Comparison of ENCODE assay signal across 9 cellular contexts in genomic region chr3:140093742-140094141, GRCh38.
DNase-seq lines count a peak whose midpoint lies in the region; ATAC-seq, FAIRE-seq and TF ChIP-seq lines count a peak whose summit lies in the region.
"Had no signal": no experiment of that assay in that cellular context is flagged by ENCODE, and none has a peak within 500 bp of the region (broad histone marks: within the 10 kb centered on the region; RNA-seq: fewer than 3 reads in every experiment).

No MANE protein-coding gene starts in this region.

- no peak for FAIRE-seq in HepG2 (lab: Jason Lieb, UNC)

- DNase-seq in LoVo (ENCODE audit: low spot score) (peak; percentile 52), SK-MEL-5 (ENCODE audit: low read depth, low spot score) (peak; percentile 32), left ventricle myocardium inferior (peak; percentile 33), tibial nerve (ENCODE audit: low spot score in 2 of 2) (peak; percentile 39 to 78), HT-29 (ENCODE audit: low spot score) (no peak), PC-9 (no peak), HepG2 (ENCODE audit: low spot score) (no peak)
- DNase-seq: T-helper 2 cell had no signal

- H3K4me2 ChIP-seq in PC-9 (no peak overlapping the region), HepG2 (ENCODE audit: low read depth, low read length) (no peak overlapping the region)

- TF ChIP-seq EP300 in tibial nerve (IDR thresholded peaks at IDR 0.05) (no peak), HepG2 (IDR thresholded peaks at IDR 0.05; ENCODE audit: low read depth in 2 of 2, low read length in 2 of 2) (no peak), HepG2 (CRISPR knock-in tag; IDR thresholded peaks at IDR 0.05; ENCODE audit: borderline replicate concordance) (no peak)

- H3K27me3 ChIP-seq in left ventricle myocardium inferior (ENCODE audit: low read depth) (no peaks in the 10 kb centered on the region), tibial nerve (no peaks in the 10 kb centered on the region), PC-9 (ENCODE audit: insufficient read depth, low read depth) (no peaks in the 10 kb centered on the region), HepG2 (ENCODE audit: control insufficient read depth in 1 of 2, insufficient read depth in 2 of 2, low read length in 2 of 2) (no peaks in the 10 kb centered on the region; a peak in 1 of 5 replicates)

- no TSS peak for BruUV-seq in PC-9 (replicated peaks; lab: Mats Ljungman, UMichigan)
- BruUV-seq in HepG2 (replicated peaks; lab: Mats Ljungman, UMichigan), result no TSS peak

- H3K79me2 ChIP-seq in PC-9 (ENCODE audit: low read depth), result no peaks in the 10 kb centered on the region
- H3K79me2 ChIP-seq in HepG2 (ENCODE audit: insufficient read depth, low read length), result no peaks in the 10 kb centered on the region

- H3K4me3 ChIP-seq in left ventricle myocardium inferior, result no peak overlapping the region
- no peak overlapping the region for H3K4me3 ChIP-seq in tibial nerve
- H3K4me3 ChIP-seq in PC-9, result no peak overlapping the region
- no peak overlapping the region for H3K4me3 ChIP-seq in HepG2 (replicated peaks in 1 of 3; ENCODE audit: insufficient read depth in 1 of 3, low read depth in 2 of 3, low read length in 3 of 3)

- 27 to 34% methylated on average over 5 of the region's 5 CpGs for WGBS in tibial nerve, 2 donors
- under 1% methylated on average over 5 of the region's 5 CpGs for WGBS in HepG2 (ENCODE audit: low lambda C conversion rate)

- H4K20me1 ChIP-seq in PC-9 (ENCODE audit: insufficient read depth) (no peaks in the 10 kb centered on the region), HepG2 (ENCODE audit: insufficient read depth, low read length) (no peaks in the 10 kb centered on the region)

- H3K9me2 ChIP-seq in PC-9 (ENCODE audit: insufficient read depth), result no peaks in the 10 kb centered on the region

- no peak overlapping the region for H2AFZ ChIP-seq in PC-9
- H2AFZ ChIP-seq in HepG2 (ENCODE audit: low read length), result no peak overlapping the region

- POLR2A ChIA-PET in PC-9 (lab: Charles Lee; ENCODE audit: unreplicated experiment), result no interaction called here
- POLR2A ChIA-PET in HepG2 (lab: Yijun Ruan, JAX), result no interaction called here

- peaks cover 8% of the 10 kb centered on the region for H3K9me3 ChIP-seq in left ventricle myocardium inferior (replicated peaks)
- H3K9me3 ChIP-seq in tibial nerve, result no peaks in the 10 kb centered on the region
- no peaks in the 10 kb centered on the region for H3K9me3 ChIP-seq in PC-9 (ENCODE audit: insufficient read depth, low read depth)
- peaks cover 5% of the 10 kb centered on the region; the same call in 1 of the 2 replicates for H3K9me3 ChIP-seq in HepG2 (ENCODE audit: low read length)

- no peak for ATAC-seq in HG03175 (IDR thresholded peaks at IDR 0.05; ENCODE audit: unreplicated experiment)
- no peak for ATAC-seq in HepG2

- intact Hi-C loops in left ventricle myocardium inferior (cut with micrococcal nuclease), result no loop called here
- intact Hi-C loops in PC-9 (cut with micrococcal nuclease; ENCODE audit: unreplicated experiment), result no loop called here
- intact Hi-C loops in HepG2 (cut with micrococcal nuclease; ENCODE audit: unreplicated experiment), result no loop called here

- TF ChIP-seq CTCF in left ventricle myocardium inferior (IDR thresholded peaks at IDR 0.05; ENCODE audit: borderline replicate concordance) (no peak), tibial nerve (IDR thresholded peaks at IDR 0.05) (no peak), PC-9 (conservative IDR thresholded peaks at IDR 0.05) (no peak), HepG2 (CRISPR knock-in tag; IDR thresholded peaks at IDR 0.05) (no peak)

- H3F3A ChIP-seq in PC-9 (ENCODE audit: insufficient read depth, low read depth), result no peaks in the 10 kb centered on the region

- H3K36me3 ChIP-seq in left ventricle myocardium inferior (no peaks in the 10 kb centered on the region), tibial nerve (no peaks in the 10 kb centered on the region), PC-9 (ENCODE audit: low read depth) (no peaks in the 10 kb centered on the region), HepG2 (replicated peaks in 1 of 2; ENCODE audit: control insufficient read depth in 1 of 2, insufficient read depth in 2 of 2, low read length in 2 of 2) (no peaks in the 10 kb centered on the region)

- no peak for TF ChIP-seq POLR2A in tibial nerve (IDR thresholded peaks at IDR 0.05)
- no peak for TF ChIP-seq POLR2A in HepG2 (IDR thresholded peaks at IDR 0.05; ENCODE audit: insufficient read depth in 1 of 2, low read depth in 2 of 2, low read length in 2 of 2)

- CTCF ChIA-PET in PC-9 (lab: Charles Lee), result no interaction called here
- CTCF ChIA-PET in HepG2 (lab: Yijun Ruan, JAX; ENCODE audit: low intra/inter-chr PET ratio, low total read pairs), result no interaction called here

- in situ Hi-C loops in SK-MEL-5 (cut with HindIII; ENCODE audit: low pct_unique_long_range_greater_than_20kb, low sequenced_read_pairs) (no loop called here), HepG2 (cut with HindIII; ENCODE audit: extremely low pct_ligation_motif_present, low pct_unique_long_range_greater_than_20kb) (no loop called here)

- no peak overlapping the region for H3K9ac ChIP-seq in HepG2 (ENCODE audit: insufficient read depth, low read depth, low read length)

- H3K4me1 ChIP-seq in left ventricle myocardium inferior (peaks cover 14% of the 10 kb centered on the region), tibial nerve (peaks cover 0 to 14% (median 0%) of the 10 kb centered on the region in 4 donors), PC-9 (replicated peaks; ENCODE audit: insufficient read depth) (no peaks in the 10 kb centered on the region), HepG2 (ENCODE audit: insufficient read depth, low read length) (no peaks in the 10 kb centered on the region)

- H3K27ac ChIP-seq in left ventricle myocardium inferior (replicated peaks), result no peak overlapping the region
- H3K27ac ChIP-seq in tibial nerve, result no peak overlapping the region
- no peak overlapping the region for H3K27ac ChIP-seq in PC-9
- H3K27ac ChIP-seq in HepG2 (ENCODE audit: extremely low read length, insufficient read depth, low read length), result no peak overlapping the region

- no peak for TF ChIP-seq RAD21 in HepG2 (CRISPR knock-in tag; IDR thresholded peaks at IDR 0.05)

TF ChIP-seq in HepG2, 621 proteins besides CTCF, POLR2A, EP300 and RAD21 (continues in another document):
- TF ChIP-seq IRX3 (CRISPR knock-in tag; IDR thresholded peaks at IDR 0.05; ENCODE audit: borderline replicate concordance, low read depth) (no peak), CREB3 (CRISPR knock-in tag; IDR thresholded peaks at IDR 0.05) (no peak), ISL2 (CRISPR knock-in tag; IDR thresholded peaks at IDR 0.05) (no peak), MEF2D (CRISPR knock-in tag; IDR thresholded peaks at IDR 0.05) (no peak), ZNF136 (CRISPR knock-in tag; IDR thresholded peaks at IDR 0.05; ENCODE audit: low read depth) (no peak), PBX3 (CRISPR knock-in tag; IDR thresholded peaks at IDR 0.05; ENCODE audit: borderline replicate concordance) (no peak), POLR2AphosphoS5 (IDR thresholded peaks at IDR 0.05; ENCODE audit: low read depth, low read length) (no peak), PLRG1 (conservative IDR thresholded peaks at IDR 0.05) (no peak), ZEB1 (IDR thresholded peaks at IDR 0.05; ENCODE audit: insufficient replicate concordance, low read depth) (no peak), MYPOP (CRISPR knock-in tag; IDR thresholded peaks at IDR 0.05) (no peak), ZNF460 (CRISPR knock-in tag; IDR thresholded peaks at IDR 0.05; ENCODE audit: borderline replicate concordance) (no peak)

Comparison
In these comparisons a context has a peak if more than half of its experiments do, and no peak if none do; other contexts are left out.
1. DNase-seq: peak in LoVo (single experiment), SK-MEL-5 (single experiment), left ventricle myocardium inferior (single experiment) and tibial nerve (2 of 2); none in HT-29 (single experiment), PC-9 (0 of 2) and HepG2 (single experiment).